ENCODE assay signal across 11 cellular contexts in the genomic region with DNA sequence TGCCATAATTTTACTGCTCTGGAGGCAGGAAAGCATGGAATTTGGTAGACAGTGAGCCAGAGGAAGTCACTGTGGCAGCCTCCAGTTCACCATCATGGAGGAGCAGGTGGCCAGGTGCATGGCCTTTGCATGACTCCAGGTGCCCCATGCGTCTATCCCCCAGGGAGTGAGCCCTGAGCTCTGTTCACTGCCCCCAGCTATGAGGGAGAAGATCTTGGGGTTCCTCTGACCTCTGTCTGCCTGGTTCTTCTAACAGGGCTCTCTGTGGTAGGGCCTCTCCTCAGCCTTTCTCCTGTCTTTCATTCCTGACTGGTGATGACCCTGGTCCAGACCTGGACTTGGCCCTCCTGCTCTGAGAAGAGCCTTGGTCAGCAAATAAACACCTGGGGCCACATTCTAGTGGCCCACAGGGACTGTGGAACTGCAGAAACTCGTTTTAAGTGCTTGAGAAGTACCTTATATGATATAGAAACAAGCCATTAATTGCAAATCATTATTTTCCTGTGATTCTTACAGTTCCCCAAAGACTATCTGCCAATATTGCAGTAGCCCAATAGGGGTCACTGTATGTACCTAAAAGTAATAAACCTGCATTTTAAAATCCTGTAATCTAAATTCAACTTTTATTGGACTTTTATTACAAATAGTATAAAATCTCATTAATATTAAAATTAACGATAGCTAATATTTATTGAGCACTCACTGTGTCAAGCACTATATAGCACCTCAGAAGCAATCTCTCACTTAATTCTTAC.
DNase-seq lines count a peak whose midpoint lies in the region; ATAC-seq and TF ChIP-seq lines count a peak whose summit lies in the region.
"Had no signal": no experiment of that assay in that cellular context is flagged by ENCODE, and none has a peak within 500 bp of the region (broad histone marks: within the 10 kb centered on the region; RNA-seq: fewer than 3 reads in every experiment).

No MANE protein-coding gene starts in this region.

- CTCF ChIA-PET in RWPE1 (lab: Yijun Ruan, JAX) = interaction anchor here (1.4 kb wide), 1 partner anchor 366 kb away, joined by 8 read pairs; no protein-coding TSS in a partner anchor

- H3K4me3 ChIP-seq in cardiac muscle cell (no peak overlapping the region), fibroblast of the aortic adventitia (ENCODE audit: low read depth, low read length) (no peak overlapping the region), thyroid gland (replicated peaks in 1 of 3) (no peak overlapping the region)

- no peak for TF ChIP-seq POLR2A in thyroid gland (IDR thresholded peaks at IDR 0.05)

- H3K27ac ChIP-seq in cardiac muscle cell = no peak overlapping the region
- H3K27ac ChIP-seq in RWPE1 = no peak overlapping the region
- no peak overlapping the region for H3K27ac ChIP-seq in thyroid gland

- H3K4me1 ChIP-seq in cardiac muscle cell (ENCODE audit: low read depth) = no peaks in the 10 kb centered on the region
- peaks cover 0 to 9% of the 10 kb centered on the region in 2 donors for H3K4me1 ChIP-seq in thyroid gland

- no peaks in the 10 kb centered on the region for H3K36me3 ChIP-seq in cardiac muscle cell
- no peaks in the 10 kb centered on the region for H3K36me3 ChIP-seq in thyroid gland

- TF ChIP-seq CTCF in cardiac muscle cell (IDR thresholded peaks at IDR 0.05; ENCODE audit: low read depth, low read length) (peak; percentile 69), RWPE1 (conservative IDR thresholded peaks at IDR 0.05; ENCODE audit: low read depth) (0 out of 2 replicates have a peak, but pooled peaks have one; percentile 14), fibroblast of the aortic adventitia (IDR thresholded peaks at IDR 0.05; ENCODE audit: insufficient read depth, low read length) (peak; percentile 53), thyroid gland (IDR thresholded peaks at IDR 0.05) (peak; percentile 13 to 62 (median 42))

- POLR2A ChIA-PET in RWPE1 (lab: Yijun Ruan, JAX; ENCODE audit: low non-redundant PET) = no interaction called here

- H3K27me3 ChIP-seq in cardiac muscle cell (peaks cover 17% of the 10 kb centered on the region), thyroid gland (no peaks in the 10 kb centered on the region)

- no peaks in the 10 kb centered on the region for H3K9me3 ChIP-seq in cardiac muscle cell (ENCODE audit: low read depth)
- no peaks in the 10 kb centered on the region for H3K9me3 ChIP-seq in thyroid gland

- DNase-seq in cardiac muscle cell (ENCODE audit: low read depth in 1 of 2, low spot score in 1 of 2) (peak in 1 of 2 donors; percentile 60), Right ventricle myocardium inferior (ENCODE audit: missing footprints) (no peak), RWPE1 (ENCODE audit: low spot score) (no peak), fibroblast of the aortic adventitia (ENCODE audit: low read depth) (peak; percentile 42), thyroid gland (no peak), NCI-H1105 treated with DMSO at 0.1 percent for 48 hours (lab: John Stamatoyannopoulos, UW) (no peak)
- no peak for DNase-seq in stimulated activated CD4-positive, alpha-beta T cell treated with anti-CD3 and anti-CD28 coated beads, Interleukin-1b, Interleukin-23, amount 100 ng/mL, for 48 hours
- DNase-seq: activated T-cell treated with anti-CD3 and anti-CD28 coated beads, Interleukin-2, amount 50 U/mL, for 48 hours; CD4-positive, alpha-beta T cell; erythroblast had no signal

- 42 to 46% methylated on average over 2 of the region's 3 CpGs for WGBS in thyroid gland, 2 donors

- intact Hi-C loops in Right ventricle myocardium inferior (cut with DNase I) (loop anchor here (2.0 to 5.0 kb wide), 2 partner anchors 251 to 367 kb away; no protein-coding TSS in a partner anchor), thyroid gland (cut with DNase I) (no loop called here)

- ATAC-seq in Right ventricle myocardium inferior (no peak), GM21447 (IDR thresholded peaks at IDR 0.05; ENCODE audit: unreplicated experiment) (no peak)

Comparison
In these comparisons a context has a peak if more than half of its experiments do, and no peak if none do; other contexts are left out.
1. CTCF ChIP-seq: peak in every context shown above with its lines; median percentile 69 in cardiac muscle cell; 53 in fibroblast of the aortic adventitia; 42 in thyroid gland; 14 in RWPE1.